Comparison of ENCODE assay signal across 8 cellular contexts in genomic region chr17:17042381-17042736, GRCh38. TPM values are rescaled to one million over a fixed set of nuclear protein-coding genes. Genes with fewer than 3 reads are reported as not detected.
DNase-seq lines count a peak whose midpoint lies in the region; ATAC-seq lines count a peak whose summit lies in the region.

Gene MPRIP, plus strand, starts transcription at chr17:17042457. Its CDS starts 392 bp downstream, at chr17:17042849.

- H3K4me3 Mint-ChIP-seq in activated T-cell treated with anti-CD3 and anti-CD28 coated beads, Interleukin-2, amount 50 U/mL, for 72 hours, result peak within 1 kb of the TSS; percentile 86 to 97
- peak within 1 kb of the TSS; percentile 91 for H3K4me3 Mint-ChIP-seq in activated naive CD8-positive, alpha-beta T cell treated with anti-CD3 and anti-CD28 coated beads, Interleukin-2, amount 10 ng/mL, durations not matched to agents 7 days and 5 days
- H3K4me3 Mint-ChIP-seq in stimulated activated effector memory CD8-positive, alpha-beta T cell treated with anti-CD3 and anti-CD28 coated beads, Interleukin-12 subunit alpha, Interleukin-12 subunit beta, amount 100 ng/mL, for 72 hours, result peak within 1 kb of the TSS; percentile 87

- peaks cover 47% of the 10 kb centered on the region for H3K4me1 Mint-ChIP-seq in activated T-cell treated with anti-CD3 and anti-CD28 coated beads, Interleukin-2, amount 50 U/mL, for 72 hours (ENCODE audit: low read depth)
- peaks cover 35% of the 10 kb centered on the region for H3K4me1 Mint-ChIP-seq in activated naive CD8-positive, alpha-beta T cell treated with anti-CD3 and anti-CD28 coated beads, Interleukin-2, amount 10 ng/mL, durations not matched to agents 7 days and 5 days
- H3K4me1 Mint-ChIP-seq in stimulated activated effector memory CD8-positive, alpha-beta T cell treated with anti-CD3 and anti-CD28 coated beads, Interleukin-12 subunit alpha, Interleukin-12 subunit beta, amount 100 ng/mL, for 72 hours, result peaks cover 49% of the 10 kb centered on the region

- ATAC-seq in activated T-cell treated with anti-CD3 and anti-CD28 coated beads, Interleukin-2, amount 50 U/mL, for 72 hours (replicated peaks in 1 of 2), result no peak
- no peak for ATAC-seq in activated naive CD8-positive, alpha-beta T cell treated with anti-CD3 and anti-CD28 coated beads, Interleukin-2, amount 10 ng/mL, durations not matched to agents 7 days and 5 days (ENCODE audit: low read depth)
- peak; percentile 43 for ATAC-seq in stimulated activated effector memory CD8-positive, alpha-beta T cell treated with anti-CD3 and anti-CD28 coated beads, Interleukin-12 subunit alpha, Interleukin-12 subunit beta, amount 100 ng/mL, for 72 hours

- H3K9me3 Mint-ChIP-seq in activated T-cell treated with anti-CD3 and anti-CD28 coated beads, Interleukin-2, amount 50 U/mL, for 72 hours, result no peaks in the 10 kb centered on the region
- H3K9me3 Mint-ChIP-seq in activated naive CD8-positive, alpha-beta T cell treated with anti-CD3 and anti-CD28 coated beads, Interleukin-2, amount 10 ng/mL, durations not matched to agents 7 days and 5 days, result no peaks in the 10 kb centered on the region
- H3K9me3 Mint-ChIP-seq in stimulated activated effector memory CD8-positive, alpha-beta T cell treated with anti-CD3 and anti-CD28 coated beads, Interleukin-12 subunit alpha, Interleukin-12 subunit beta, amount 100 ng/mL, for 72 hours, result no peaks in the 10 kb centered on the region

- DNase-seq in activated T-cell treated with anti-CD3 and anti-CD28 coated beads, Interleukin-2, amount 50 U/mL, for 72 hours, result no peak
- DNase-seq in activated T-cell treated with anti-CD3 and anti-CD28 coated beads, Interleukin-2, amount 50 U/mL, for 48 hours, result no peak
- no peak for DNase-seq in activated naive CD8-positive, alpha-beta T cell treated with anti-CD3 and anti-CD28 coated beads, Interleukin-2, amount 10 ng/mL, durations not matched to agents 7 days and 5 days
- DNase-seq in stimulated activated effector memory CD8-positive, alpha-beta T cell treated with anti-CD3 and anti-CD28 coated beads, Interleukin-12 subunit alpha, Interleukin-12 subunit beta, amount 100 ng/mL, for 72 hours (ENCODE audit: low spot score in 2 of 2), result no peak
- DNase-seq in KG1 (lab: John Stamatoyannopoulos, UW) (no peak), COR-L47 (lab: John Stamatoyannopoulos, UW) (no peak), AG08395 (ENCODE audit: low spot score) (no peak)

- POLR2A ChIA-PET in activated naive CD8-positive, alpha-beta T cell treated with anti-CD3 and anti-CD28 coated beads, Interleukin-2, amount 10 ng/mL, durations not matched to agents 7 days and 5 days (lab: Charles Lee), result interaction anchor here (1.0 to 1.1 kb wide), 2 partner anchors 29 to 78 kb away, joined by 3 read pairs; no protein-coding TSS in a partner anchor

- no peaks in the 10 kb centered on the region for H3K27me3 Mint-ChIP-seq in activated T-cell treated with anti-CD3 and anti-CD28 coated beads, Interleukin-2, amount 50 U/mL, for 72 hours (ENCODE audit: low read depth)
- H3K27me3 Mint-ChIP-seq in activated naive CD8-positive, alpha-beta T cell treated with anti-CD3 and anti-CD28 coated beads, Interleukin-2, amount 10 ng/mL, durations not matched to agents 7 days and 5 days, result no peaks in the 10 kb centered on the region

- H3K36me3 Mint-ChIP-seq in activated T-cell treated with anti-CD3 and anti-CD28 coated beads, Interleukin-2, amount 50 U/mL, for 72 hours (ENCODE audit: insufficient read depth in 2 of 2), result no peaks in the 10 kb centered on the region
- peaks cover 4% of the 10 kb centered on the region for H3K36me3 Mint-ChIP-seq in activated naive CD8-positive, alpha-beta T cell treated with anti-CD3 and anti-CD28 coated beads, Interleukin-2, amount 10 ng/mL, durations not matched to agents 7 days and 5 days
- peaks cover 5% of the 10 kb centered on the region for H3K36me3 Mint-ChIP-seq in stimulated activated effector memory CD8-positive, alpha-beta T cell treated with anti-CD3 and anti-CD28 coated beads, Interleukin-12 subunit alpha, Interleukin-12 subunit beta, amount 100 ng/mL, for 72 hours

- H3K27ac Mint-ChIP-seq in activated T-cell treated with anti-CD3 and anti-CD28 coated beads, Interleukin-2, amount 50 U/mL, for 72 hours, result peak within 1 kb of the TSS; percentile 86
- H3K27ac Mint-ChIP-seq in activated naive CD8-positive, alpha-beta T cell treated with anti-CD3 and anti-CD28 coated beads, Interleukin-2, amount 10 ng/mL, durations not matched to agents 7 days and 5 days, result peak within 1 kb of the TSS; percentile 67
- peak within 1 kb of the TSS; percentile 84 for H3K27ac Mint-ChIP-seq in stimulated activated effector memory CD8-positive, alpha-beta T cell treated with anti-CD3 and anti-CD28 coated beads, Interleukin-12 subunit alpha, Interleukin-12 subunit beta, amount 100 ng/mL, for 72 hours

- peak within 1 kb of the TSS; percentile 81 for H3K4me3 ChIP-seq in iPS-11a (ENCODE audit: low read depth, low read length)

RNA-seq across cellular contexts. Expression of gene MPRIP, which starts in this region (rescaled TPM):
- total RNA-seq in activated T-cell treated with anti-CD3 and anti-CD28 coated beads, Interleukin-2, amount 50 U/mL, for 72 hours, result 100 to 1,000 TPM; 110 to 128 TPM
- 100 to 1,000 TPM; 210 to 239 TPM for total RNA-seq in activated naive CD8-positive, alpha-beta T cell treated with anti-CD3 and anti-CD28 coated beads, Interleukin-2, amount 10 ng/mL, durations not matched to agents 7 days and 5 days
